In genomic region chr5:145223582-145223981, GRCh38 we compare ENCODE assay signal across 28 cellular contexts.
"Had no signal": no experiment of that assay in that cellular context is flagged by ENCODE, and none has a peak within 500 bp of the region (broad histone marks: within the 10 kb centered on the region; RNA-seq: fewer than 3 reads in every experiment).

No MANE protein-coding gene starts in this region.

- H3K36me3 ChIP-seq: stomach, suprapubic skin, thoracic aorta, thyroid gland, tibial artery, tibial nerve, transverse colon, upper lobe of left lung, upper lobe of right lung, uterus, vagina had no signal

- H3K9me3 ChIP-seq: stomach, suprapubic skin, testis, thoracic aorta, thyroid gland, tibial artery, tibial nerve, transverse colon, upper lobe of left lung, upper lobe of right lung, uterus, vagina had no signal

- H3K27ac ChIP-seq: stomach, suprapubic skin, testis, thoracic aorta, thyroid gland, tibial artery, tibial nerve, transverse colon, upper lobe of left lung, upper lobe of right lung, uterus, vagina had no signal

- H3K27me3 Mint-ChIP-seq: stimulated activated memory B cell treated with anti-CD40 and anti-IgM and Interleukin-4, amounts not matched to agents 10 μg/mL and 1 μg/mL and 100 μg/mL, for 72 hours; stimulated activated naive B cell treated with anti-CD40 and anti-IgM and Interleukin-4, amounts not matched to agents 10 μg/mL and 1 μg/mL and 100 μg/mL, for 72 hours; stimulated activated naive CD8-positive, alpha-beta T cell treated with anti-CD3 and anti-CD28 coated beads, Interleukin-15, amount 100 ng/mL, for 72 hours; stimulated activated naive CD8-positive, alpha-beta T cell treated with anti-CD3 and anti-CD28 coated beads, Interleukin-15, Interleukin-2, amounts not matched to agents 100 ng/mL and 50 ng/mL, for 24 hours; type B pancreatic cell had no signal

- FAIRE-seq: urothelium cell line had no signal

- H3K4me1 ChIP-seq: suprapubic skin, testis, thyroid gland, tibial artery, tibial nerve, transverse colon, upper lobe of left lung, upper lobe of right lung, uterus, vagina had no signal

- H3K4me1 Mint-ChIP-seq: stimulated activated effector memory CD8-positive, alpha-beta T cell treated with anti-CD3 and anti-CD28 coated beads, Interleukin-12 subunit alpha, Interleukin-12 subunit beta, amount 100 ng/mL, for 72 hours; stimulated activated memory B cell treated with anti-CD40 and anti-IgM and Interleukin-4, amounts not matched to agents 10 μg/mL and 1 μg/mL and 100 μg/mL, for 72 hours; stimulated activated naive B cell treated with anti-CD40 and anti-IgM and Interleukin-4, amounts not matched to agents 10 μg/mL and 1 μg/mL and 100 μg/mL, for 72 hours; stimulated activated naive CD8-positive, alpha-beta T cell treated with anti-CD3 and anti-CD28 coated beads, Interleukin-15, amount 100 ng/mL, for 72 hours had no signal

- DNase-seq: stimulated activated CD4-positive, alpha-beta T cell treated with anti-CD3 and anti-CD28 coated beads, Interleukin-2, amount 100 ng/mL, for 48 hours; stimulated activated CD4-positive, alpha-beta T cell treated with anti-CD3 and anti-CD28 coated beads, Interleukin-4, amount 100 ng/mL, for 1 hour; stimulated activated CD4-positive, alpha-beta T cell treated with anti-CD3 and anti-CD28 coated beads, Interleukin-4, amount 100 ng/mL, for 24 hours; stimulated activated CD4-positive, alpha-beta T cell treated with anti-CD3 and anti-CD28 coated beads, Interleukin-4, amount 100 ng/mL, for 4 hours; stimulated activated CD8-positive, alpha-beta memory T cell treated with anti-CD3 and anti-CD28 coated beads, Interleukin-4, amount 100 ng/mL, for 48 hours; stimulated activated naive B cell treated with anti-CD40 and anti-IgM and Interleukin-4, amounts not matched to agents 10 μg/mL and 1 μg/mL and 100 μg/mL, for 72 hours; stimulated activated naive CD4-positive, alpha-beta T cell; stimulated activated naive CD4-positive, alpha-beta T cell treated with Interleukin-2 at 50 U/mL for 16 hours; stimulated activated naive CD8-positive, alpha-beta T cell treated with anti-CD3 and anti-CD28 coated beads, Interleukin-15, amount 100 ng/mL, for 72 hours; stimulated activated naive CD8-positive, alpha-beta T cell treated with anti-CD3 and anti-CD28 coated beads, Interleukin-15, Interleukin-2, amounts not matched to agents 100 U/mL and 50 U/mL, for 24 hours; stomach; substantia nigra; testis; thyroid gland; tibial artery; transverse colon; upper lobe of left lung; upper lobe of right lung; uterus had no signal

- H3K9me3 Mint-ChIP-seq: stimulated activated effector memory CD8-positive, alpha-beta T cell treated with anti-CD3 and anti-CD28 coated beads, Interleukin-12 subunit alpha, Interleukin-12 subunit beta, amount 100 ng/mL, for 72 hours; stimulated activated memory B cell treated with anti-CD40 and anti-IgM and Interleukin-4, amounts not matched to agents 10 μg/mL and 1 μg/mL and 100 μg/mL, for 72 hours; stimulated activated naive B cell treated with anti-CD40 and anti-IgM and Interleukin-4, amounts not matched to agents 10 μg/mL and 1 μg/mL and 100 μg/mL, for 72 hours; stimulated activated naive CD8-positive, alpha-beta T cell treated with anti-CD3 and anti-CD28 coated beads, Interleukin-15, amount 100 ng/mL, for 72 hours; stimulated activated naive CD8-positive, alpha-beta T cell treated with anti-CD3 and anti-CD28 coated beads, Interleukin-15, Interleukin-2, amounts not matched to agents 100 ng/mL and 50 ng/mL, for 24 hours; type B pancreatic cell had no signal

- ATAC-seq: stimulated activated effector memory CD8-positive, alpha-beta T cell treated with anti-CD3 and anti-CD28 coated beads, Interleukin-12 subunit alpha, Interleukin-12 subunit beta, amount 100 ng/mL, for 72 hours; stimulated activated memory B cell treated with anti-CD40 and anti-IgM and Interleukin-4, amounts not matched to agents 10 μg/mL and 1 μg/mL and 100 μg/mL, for 72 hours; stimulated activated naive B cell treated with anti-CD40 and anti-IgM and Interleukin-4, amounts not matched to agents 10 μg/mL and 1 μg/mL and 100 μg/mL, for 72 hours; stimulated activated naive CD8-positive, alpha-beta T cell treated with anti-CD3 and anti-CD28 coated beads, Interleukin-15, amount 100 ng/mL, for 72 hours; stimulated activated naive CD8-positive, alpha-beta T cell treated with anti-CD3 and anti-CD28 coated beads, Interleukin-15, Interleukin-2, amounts not matched to agents 100 U/mL and 50 U/mL, for 24 hours; upper lobe of right lung had no signal

- H3K36me3 Mint-ChIP-seq: stimulated activated effector memory CD8-positive, alpha-beta T cell treated with anti-CD3 and anti-CD28 coated beads, Interleukin-12 subunit alpha, Interleukin-12 subunit beta, amount 100 ng/mL, for 72 hours; stimulated activated memory B cell treated with anti-CD40 and anti-IgM and Interleukin-4, amounts not matched to agents 10 μg/mL and 1 μg/mL and 100 μg/mL, for 72 hours; stimulated activated naive B cell treated with anti-CD40 and anti-IgM and Interleukin-4, amounts not matched to agents 10 μg/mL and 1 μg/mL and 100 μg/mL, for 72 hours; type B pancreatic cell had no signal

- H3K4me3 ChIP-seq: stomach, suprapubic skin, testis, thoracic aorta, thyroid gland, tibial artery, tibial nerve, transverse colon, upper lobe of left lung, upper lobe of right lung, uterus, vagina had no signal

- H3K27me3 ChIP-seq: stomach, suprapubic skin, testis, thyroid gland, tibial artery, tibial nerve, transverse colon, upper lobe of left lung, upper lobe of right lung, uterus, vagina had no signal

- H3K27ac Mint-ChIP-seq: stimulated activated effector memory CD8-positive, alpha-beta T cell treated with anti-CD3 and anti-CD28 coated beads, Interleukin-12 subunit alpha, Interleukin-12 subunit beta, amount 100 ng/mL, for 72 hours; stimulated activated memory B cell treated with anti-CD40 and anti-IgM and Interleukin-4, amounts not matched to agents 10 μg/mL and 1 μg/mL and 100 μg/mL, for 72 hours; stimulated activated naive B cell treated with anti-CD40 and anti-IgM and Interleukin-4, amounts not matched to agents 10 μg/mL and 1 μg/mL and 100 μg/mL, for 72 hours; stimulated activated naive CD8-positive, alpha-beta T cell treated with anti-CD3 and anti-CD28 coated beads, Interleukin-15, amount 100 ng/mL, for 72 hours; stimulated activated naive CD8-positive, alpha-beta T cell treated with anti-CD3 and anti-CD28 coated beads, Interleukin-15, Interleukin-2, amounts not matched to agents 100 ng/mL and 50 ng/mL, for 24 hours; type B pancreatic cell had no signal

- H3K4me3 Mint-ChIP-seq: stimulated activated effector memory CD8-positive, alpha-beta T cell treated with anti-CD3 and anti-CD28 coated beads, Interleukin-12 subunit alpha, Interleukin-12 subunit beta, amount 100 ng/mL, for 72 hours; stimulated activated memory B cell treated with anti-CD40 and anti-IgM and Interleukin-4, amounts not matched to agents 10 μg/mL and 1 μg/mL and 100 μg/mL, for 72 hours; stimulated activated naive B cell treated with anti-CD40 and anti-IgM and Interleukin-4, amounts not matched to agents 10 μg/mL and 1 μg/mL and 100 μg/mL, for 72 hours; stimulated activated naive CD8-positive, alpha-beta T cell treated with anti-CD3 and anti-CD28 coated beads, Interleukin-15, amount 100 ng/mL, for 72 hours; stimulated activated naive CD8-positive, alpha-beta T cell treated with anti-CD3 and anti-CD28 coated beads, Interleukin-15, Interleukin-2, amounts not matched to agents 100 ng/mL and 50 ng/mL, for 24 hours; type B pancreatic cell had no signal
